ENCODE assay signal across 25 cellular contexts in the genomic region with DNA sequence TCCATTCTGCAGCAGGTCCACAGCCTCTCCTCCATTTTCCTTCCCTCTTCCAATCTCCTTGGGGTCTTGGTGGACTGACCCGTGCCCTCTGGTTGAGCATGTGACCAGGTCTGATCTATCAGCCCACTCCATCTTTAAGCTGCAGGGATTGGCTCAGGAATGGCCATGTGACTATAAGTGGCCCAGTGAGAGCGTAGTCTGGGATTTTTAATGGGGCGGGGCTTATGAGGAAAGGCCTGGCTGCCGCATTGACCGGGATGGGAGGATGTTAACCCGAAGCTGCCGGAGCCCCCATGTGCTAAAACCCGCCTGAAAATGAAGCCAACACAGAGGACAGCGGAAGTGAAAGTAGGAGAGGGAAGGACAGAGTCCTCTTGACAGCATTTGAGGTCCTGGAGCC.
DNase-seq lines count a peak whose midpoint lies in the region; ATAC-seq, FAIRE-seq and TF ChIP-seq lines count a peak whose summit lies in the region.
"Had no signal": no experiment of that assay in that cellular context is flagged by ENCODE, and none has a peak within 500 bp of the region (broad histone marks: within the 10 kb centered on the region; RNA-seq: fewer than 3 reads in every experiment).

No MANE protein-coding gene starts in this region.

- POLR2A ChIA-PET in K562 (lab: Yijun Ruan, JAX) = no interaction called here

- no peak overlapping the region for H3K9ac ChIP-seq in K562 (ENCODE audit: insufficient read depth in 1 of 2, low read depth in 2 of 2, low read length in 2 of 2)
- H3K9ac ChIP-seq: SK-N-SH had no signal

- no peak for DNase-seq in activated naive CD4-positive, alpha-beta T cell treated with anti-CD3 and anti-CD28 coated beads, Interleukin-2, amount 50 U/mL, for 72 hours (ENCODE audit: low spot score in 2 of 2)
- DNase-seq in MV-4-11 (lab: John Stamatoyannopoulos, UW) (peak; percentile 93), K562 (ENCODE audit: extremely low read depth in 1 of 4, low spot score in 3 of 4) (peak in 3 of 4 experiments; percentile 44 to 56 (median 54)), NCI-H1694 (lab: John Stamatoyannopoulos, UW) (no peak), activated T-cell treated with anti-CD3 and anti-CD28 coated beads for 4 hours (no peak), NCI-H1417 treated with DMSO at 0.1 percent for 48 hours (lab: John Stamatoyannopoulos, UW) (no peak)
- DNase-seq: 8988T; BE2C; Calu3; CD8-positive, alpha-beta T cell; EL; HFFc6; NCI-H1105; NCI-H1694 treated with DMSO at 0.1 percent for 48 hours; NCI-H2227 treated with DMSO at 0.1 percent for 48 hours; NCI-H510A treated with DMSO at 0.1 percent for 48 hours; NCI-H82; SK-N-SH; T-helper 1 cell had no signal

- peaks cover 4 to 6% of the 10 kb centered on the region in 2 experiments; a peak in 2 of 5 replicates for H3K4me1 ChIP-seq in K562 (replicated peaks in 1 of 2; ENCODE audit: control insufficient read depth in 2 of 2, insufficient read depth in 2 of 2, low read length in 2 of 2)
- H3K4me1 ChIP-seq: BE2C, Peyer's patch had no signal

- intact Hi-C loops in K562 (cut with micrococcal nuclease) = no loop called here

- H2AFZ ChIP-seq in K562 (ENCODE audit: low read depth, low read length) = no peak overlapping the region

- no peak for TF ChIP-seq EP300 in K562 (IDR thresholded peaks at IDR 0.05; ENCODE audit: low read length)

- H3K4me3 ChIP-seq in K562 = no peak overlapping the region
- H3K4me3 ChIP-seq: Peyer's patch had no signal

- no TSS peak for BruUV-seq in K562 (replicated peaks; lab: Mats Ljungman, UMichigan)

- CTCF ChIA-PET in K562 (lab: Yijun Ruan, JAX; ENCODE audit: low intra/inter-chr PET ratio) = no interaction called here

- H3K36me3 ChIP-seq in K562 (ENCODE audit: control insufficient read depth, insufficient read depth, low read length) = no peaks in the 10 kb centered on the region
- H3K36me3 ChIP-seq: BE2C, Peyer's patch had no signal

- no peak for ATAC-seq in activated naive CD4-positive, alpha-beta T cell treated with anti-CD3 and anti-CD28 coated beads, Interleukin-2, amount 50 U/mL, for 72 hours
- peak; percentile 51 for ATAC-seq in K562
- ATAC-seq in GM18873 (IDR thresholded peaks at IDR 0.05; ENCODE audit: low FRiP score, unreplicated experiment) = no peak
- ATAC-seq: CD8-positive, alpha-beta T cell; HepG2; Right ventricle myocardium inferior had no signal

- peak; percentile 40 for FAIRE-seq in K562 (lab: Jason Lieb, UNC)
- FAIRE-seq: GM12891, HepG2 had no signal

- no peak overlapping the region for H3K4me3 Mint-ChIP-seq in activated naive CD4-positive, alpha-beta T cell treated with anti-CD3 and anti-CD28 coated beads, Interleukin-2, amount 50 U/mL, for 24 hours
- H3K4me3 Mint-ChIP-seq: CD8-positive, alpha-beta T cell; HFFc6 had no signal

- no peaks in the 10 kb centered on the region for H3K9me3 ChIP-seq in K562 (replicated peaks; ENCODE audit: control insufficient read depth, insufficient read depth, low read depth, low read length)
- H3K9me3 ChIP-seq: BE2C, Peyer's patch, SK-N-SH had no signal

- TF ChIP-seq CTCF in K562 (IDR thresholded peaks at IDR 0.05 in 2 of 3, conservative IDR thresholded peaks at IDR 0.05 in 1 of 3; ENCODE audit: insufficient read depth in 2 of 3, low read depth in 1 of 3, low read length in 3 of 3) = no peak

- peak overlapping the region; percentile 32 for H3K27ac Mint-ChIP-seq in activated naive CD4-positive, alpha-beta T cell treated with anti-CD3 and anti-CD28 coated beads, Interleukin-2, amount 50 U/mL, for 24 hours
- H3K27ac Mint-ChIP-seq in activated naive CD4-positive, alpha-beta T cell treated with anti-CD3 and anti-CD28 coated beads, Interleukin-2, amount 50 U/mL, for 72 hours = no peak overlapping the region
- H3K27ac Mint-ChIP-seq: CD8-positive, alpha-beta T cell; HFFc6 had no signal

- 5% methylated on average over 9 of the region's 9 CpGs for WGBS in K562 (ENCODE audit: insufficient coverage, low coverage, missing lambda C conversion rate)

- H3K36me3 Mint-ChIP-seq in activated naive CD4-positive, alpha-beta T cell treated with anti-CD3 and anti-CD28 coated beads, Interleukin-2, amount 50 U/mL, for 24 hours = no peaks in the 10 kb centered on the region
- H3K36me3 Mint-ChIP-seq in activated naive CD4-positive, alpha-beta T cell treated with anti-CD3 and anti-CD28 coated beads, Interleukin-2, amount 50 U/mL, for 72 hours = no peaks in the 10 kb centered on the region
- H3K36me3 Mint-ChIP-seq: CD8-positive, alpha-beta T cell had no signal

- no peak for TF ChIP-seq POLR2A in K562 (conservative IDR thresholded peaks at IDR 0.05)

- H3K27me3 ChIP-seq in K562 (ENCODE audit: control insufficient read depth in 2 of 2, insufficient read depth in 2 of 2, low read length in 2 of 2) = peaks cover 43 to 87% of the 10 kb centered on the region in 2 experiments
- H3K27me3 ChIP-seq: BE2C, Peyer's patch had no signal

- no peaks in the 10 kb centered on the region for H3K27me3 Mint-ChIP-seq in activated naive CD4-positive, alpha-beta T cell treated with anti-CD3 and anti-CD28 coated beads, Interleukin-2, amount 50 U/mL, for 24 hours

- H3K4me1 Mint-ChIP-seq in activated naive CD4-positive, alpha-beta T cell treated with anti-CD3 and anti-CD28 coated beads, Interleukin-2, amount 50 U/mL, for 24 hours = peaks cover 4% of the 10 kb centered on the region

- H4K20me1 ChIP-seq in K562 (replicated peaks; ENCODE audit: control insufficient read depth, insufficient read depth, low read length) = peaks cover 6% of the 10 kb centered on the region

- H3K9me1 ChIP-seq in K562 (ENCODE audit: control insufficient read depth, insufficient read depth, low read length) = peaks cover 3% of the 10 kb centered on the region

- H3K27ac ChIP-seq in K562 (ENCODE audit: extremely low read depth, low read depth, low read length) = no peak overlapping the region
- H3K27ac ChIP-seq: Peyer's patch had no signal

- no peak for TF ChIP-seq RAD21 in K562 (CRISPR knock-in tag; conservative IDR thresholded peaks at IDR 0.05 in 1 of 2, IDR thresholded peaks at IDR 0.05 in 1 of 2)

- no peak overlapping the region for H3K4me2 ChIP-seq in K562 (ENCODE audit: insufficient read depth, low read length)
- H3K4me2 ChIP-seq: SK-N-SH had no signal

- no peaks in the 10 kb centered on the region for H3K79me2 ChIP-seq in K562 (ENCODE audit: control insufficient read depth, insufficient read depth, low read length)

- in situ Hi-C loops in K562 (cut with MboI) = no loop called here

- H3K9me3 Mint-ChIP-seq in activated naive CD4-positive, alpha-beta T cell treated with anti-CD3 and anti-CD28 coated beads, Interleukin-2, amount 50 U/mL, for 24 hours = no peaks in the 10 kb centered on the region
- H3K9me3 Mint-ChIP-seq in activated naive CD4-positive, alpha-beta T cell treated with anti-CD3 and anti-CD28 coated beads, Interleukin-2, amount 50 U/mL, for 72 hours = no peaks in the 10 kb centered on the region
- H3K9me3 Mint-ChIP-seq: CD8-positive, alpha-beta T cell; HFFc6 had no signal

TF ChIP-seq in K562, 482 proteins besides CTCF, POLR2A, EP300 and RAD21 (continues in another document):
- TF ChIP-seq, protein P1, sequence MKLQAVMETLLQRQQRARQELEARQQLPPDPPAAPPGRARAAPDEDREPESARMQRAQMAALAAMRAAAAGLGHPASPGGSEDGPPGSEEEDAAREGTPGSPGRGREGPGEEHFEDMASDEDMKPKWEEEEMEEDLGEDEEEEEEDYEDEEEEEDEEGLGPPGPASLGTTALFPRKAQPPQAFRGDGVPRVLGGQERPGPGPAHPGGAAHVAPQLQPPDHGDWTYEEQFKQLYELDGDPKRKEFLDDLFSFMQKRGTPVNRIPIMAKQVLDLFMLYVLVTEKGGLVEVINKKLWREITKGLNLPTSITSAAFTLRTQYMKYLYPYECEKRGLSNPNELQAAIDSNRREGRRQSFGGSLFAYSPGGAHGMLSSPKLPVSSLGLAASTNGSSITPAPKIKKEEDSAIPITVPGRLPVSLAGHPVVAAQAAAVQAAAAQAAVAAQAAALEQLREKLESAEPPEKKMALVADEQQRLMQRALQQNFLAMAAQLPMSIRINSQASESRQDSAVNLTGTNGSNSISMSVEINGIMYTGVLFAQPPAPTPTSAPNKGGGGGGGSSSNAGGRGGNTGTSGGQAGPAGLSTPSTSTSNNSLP (IDR thresholded peaks at IDR 0.05; ENCODE audit: borderline replicate concordance, low read depth, low read length) = no peak
- TF ChIP-seq, protein P2, sequence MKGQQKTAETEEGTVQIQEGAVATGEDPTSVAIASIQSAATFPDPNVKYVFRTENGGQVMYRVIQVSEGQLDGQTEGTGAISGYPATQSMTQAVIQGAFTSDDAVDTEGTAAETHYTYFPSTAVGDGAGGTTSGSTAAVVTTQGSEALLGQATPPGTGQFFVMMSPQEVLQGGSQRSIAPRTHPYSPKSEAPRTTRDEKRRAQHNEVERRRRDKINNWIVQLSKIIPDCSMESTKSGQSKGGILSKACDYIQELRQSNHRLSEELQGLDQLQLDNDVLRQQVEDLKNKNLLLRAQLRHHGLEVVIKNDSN (CRISPR knock-in tag; IDR thresholded peaks at IDR 0.05) = peak; percentile 77
- TF ChIP-seq RAD51 (IDR thresholded peaks at IDR 0.05; ENCODE audit: borderline replicate concordance, low read depth) (peak; percentile 70; the same call in 1 of the 2 replicates), ILK (tag; IDR thresholded peaks at IDR 0.05; ENCODE audit: borderline replicate concordance, low read depth) (no peak)
- TF ChIP-seq, protein P3, sequence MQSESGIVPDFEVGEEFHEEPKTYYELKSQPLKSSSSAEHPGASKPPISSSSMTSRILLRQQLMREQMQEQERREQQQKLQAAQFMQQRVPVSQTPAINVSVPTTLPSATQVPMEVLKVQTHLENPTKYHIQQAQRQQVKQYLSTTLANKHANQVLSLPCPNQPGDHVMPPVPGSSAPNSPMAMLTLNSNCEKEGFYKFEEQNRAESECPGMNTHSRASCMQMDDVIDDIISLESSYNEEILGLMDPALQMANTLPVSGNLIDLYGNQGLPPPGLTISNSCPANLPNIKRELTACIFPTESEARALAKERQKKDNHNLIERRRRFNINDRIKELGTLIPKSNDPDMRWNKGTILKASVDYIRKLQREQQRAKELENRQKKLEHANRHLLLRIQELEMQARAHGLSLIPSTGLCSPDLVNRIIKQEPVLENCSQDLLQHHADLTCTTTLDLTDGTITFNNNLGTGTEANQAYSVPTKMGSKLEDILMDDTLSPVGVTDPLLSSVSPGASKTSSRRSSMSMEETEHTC (IDR thresholded peaks at IDR 0.05) = no peak
- TF ChIP-seq, protein P4, sequence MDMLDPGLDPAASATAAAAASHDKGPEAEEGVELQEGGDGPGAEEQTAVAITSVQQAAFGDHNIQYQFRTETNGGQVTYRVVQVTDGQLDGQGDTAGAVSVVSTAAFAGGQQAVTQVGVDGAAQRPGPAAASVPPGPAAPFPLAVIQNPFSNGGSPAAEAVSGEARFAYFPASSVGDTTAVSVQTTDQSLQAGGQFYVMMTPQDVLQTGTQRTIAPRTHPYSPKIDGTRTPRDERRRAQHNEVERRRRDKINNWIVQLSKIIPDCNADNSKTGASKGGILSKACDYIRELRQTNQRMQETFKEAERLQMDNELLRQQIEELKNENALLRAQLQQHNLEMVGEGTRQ (CRISPR knock-in tag; IDR thresholded peaks at IDR 0.05) = peak; percentile 73
- TF ChIP-seq, protein P5, sequence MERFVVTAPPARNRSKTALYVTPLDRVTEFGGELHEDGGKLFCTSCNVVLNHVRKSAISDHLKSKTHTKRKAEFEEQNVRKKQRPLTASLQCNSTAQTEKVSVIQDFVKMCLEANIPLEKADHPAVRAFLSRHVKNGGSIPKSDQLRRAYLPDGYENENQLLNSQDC (CRISPR knock-in tag; IDR thresholded peaks at IDR 0.05) = no peak

Comparison
In these comparisons a context has a peak if more than half of its experiments do, and no peak if none do; other contexts are left out.
1. DNase-seq: peak in MV-4-11 (single experiment) and K562 (3 of 4); none in activated naive CD4-positive, alpha-beta T cell treated with anti-CD3 and anti-CD28 coated beads, Interleukin-2, amount 50 U/mL, for 72 hours (0 of 2), NCI-H1694 (single experiment), activated T-cell treated with anti-CD3 and anti-CD28 coated beads for 4 hours (single experiment) and NCI-H1417 treated with DMSO at 0.1 percent for 48 hours (single experiment).